ENCODE assay signal across 22 cellular contexts in genomic region chr7:147586526-147586925, GRCh38.
DNase-seq lines count a peak whose midpoint lies in the region; ATAC-seq, FAIRE-seq and TF ChIP-seq lines count a peak whose summit lies in the region.
"Had no signal": no experiment of that assay in that cellular context is flagged by ENCODE, and none has a peak within 500 bp of the region (broad histone marks: within the 10 kb centered on the region; RNA-seq: fewer than 3 reads in every experiment).

No MANE protein-coding gene starts in this region.

- H3K27ac ChIP-seq in GM23248 = no peak overlapping the region
- H3K27ac ChIP-seq in spleen = no peak overlapping the region
- no peak overlapping the region for H3K27ac ChIP-seq in pancreas
- H3K27ac ChIP-seq: left lung had no signal

- DNase-seq in GM23248 (peak; percentile 10), NCI-H1694 (lab: John Stamatoyannopoulos, UW) (peak; percentile 7), SK-N-DZ (ENCODE audit: low spot score) (peak; percentile 26), fibroblast of mammary gland (ENCODE audit: low read depth) (peak; percentile 12), spleen (no peak), pancreas (no peak)
- DNase-seq: activated CD4-positive, alpha-beta T cell treated with anti-CD3 and anti-CD28 coated beads, Interleukin-2, amount 50 U/mL, for 1 hour; anterior cingulate cortex; CD4-positive, alpha-beta T cell; central memory CD4-positive, alpha-beta T cell; DMS153; GF-D8; head of caudate nucleus; left lung; naive thymus-derived CD4-positive, alpha-beta T cell; NCI-H526 treated with DMSO at 0.1 percent for 48 hours; nucleus accumbens; trophoblast cell had no signal

- H3K9me2 ChIP-seq in GM23248 (ENCODE audit: insufficient read depth) = no peaks in the 10 kb centered on the region

- ATAC-seq in HG03520 (IDR thresholded peaks at IDR 0.05; ENCODE audit: unreplicated experiment) = no peak
- no peak for ATAC-seq in GM18502 (IDR thresholded peaks at IDR 0.05; ENCODE audit: poor library complexity, unreplicated experiment)
- ATAC-seq in pancreas = no peak
- ATAC-seq: activated naive CD4-positive, alpha-beta T cell treated with anti-CD3 and anti-CD28 coated beads, Interleukin-2, amount 50 U/mL, for 72 hours; left lung; naive thymus-derived CD4-positive, alpha-beta T cell had no signal

- no peak overlapping the region for H3K4me2 ChIP-seq in GM23248 (ENCODE audit: unreplicated experiment)

- no peaks in the 10 kb centered on the region for H3K27me3 ChIP-seq in GM23248 (replicated peaks; ENCODE audit: insufficient read depth)
- no peaks in the 10 kb centered on the region for H3K27me3 ChIP-seq in spleen (replicated peaks in 1 of 7)
- no peaks in the 10 kb centered on the region for H3K27me3 ChIP-seq in pancreas
- H3K27me3 ChIP-seq: left lung had no signal

- H4K20me1 ChIP-seq in GM23248 (ENCODE audit: insufficient read depth) = no peaks in the 10 kb centered on the region

- H3K4me3 ChIP-seq in GM23248 = no peak overlapping the region
- H3K4me3 ChIP-seq in fibroblast of mammary gland (ENCODE audit: control insufficient read depth, low read depth, low read length) = no peak overlapping the region
- no peak overlapping the region for H3K4me3 ChIP-seq in spleen
- H3K4me3 ChIP-seq in pancreas = no peak overlapping the region
- H3K4me3 ChIP-seq: left lung had no signal

- 25% methylated on average over 1 of the region's 1 CpG; no CpG with 5 or more reads in 1 of the 2 experiments for WGBS in GM23248 (ENCODE audit: low coverage in 1 of 2, low lambda C conversion rate in 2 of 2, missing lambda C conversion rate in 2 of 2), 2 experiments
- WGBS in spleen, 5 donors = 65 to 73% (median 67%) methylated on average over 1 of the region's 1 CpG
- 40 to 64% methylated on average over 1 of the region's 1 CpG for WGBS in pancreas, 2 donors

- no peaks in the 10 kb centered on the region for H3K9me3 ChIP-seq in GM23248 (ENCODE audit: low read depth)
- no peaks in the 10 kb centered on the region for H3K9me3 ChIP-seq in spleen
- H3K9me3 ChIP-seq in pancreas = no peaks in the 10 kb centered on the region
- H3K9me3 ChIP-seq: left lung had no signal

- H3K9ac ChIP-seq in GM23248 = no peak overlapping the region

- H3F3A ChIP-seq in GM23248 (ENCODE audit: insufficient read depth) = no peaks in the 10 kb centered on the region

- intact Hi-C loops in spleen (cut with DNase I; ENCODE audit: low total_unique reads) = no loop called here
- intact Hi-C loops in pancreas (cut with DNase I) = no loop called here

- H3K4me1 ChIP-seq in GM23248 (ENCODE audit: insufficient read depth) (no peaks in the 10 kb centered on the region), spleen (no peaks in the 10 kb centered on the region), pancreas (no peaks in the 10 kb centered on the region)
- H3K4me1 ChIP-seq: left lung had no signal

- no peak overlapping the region for H2AFZ ChIP-seq in GM23248

- TF ChIP-seq CTCF in fibroblast of mammary gland (conservative IDR thresholded peaks at IDR 0.05; ENCODE audit: control insufficient read depth, insufficient read depth, low read depth, low read length) (no peak), spleen (IDR thresholded peaks at IDR 0.05 in 8 of 11, conservative IDR thresholded peaks at IDR 0.05 in 3 of 11) (no peak), pancreas (IDR thresholded peaks at IDR 0.05) (no peak)

- H3K36me3 ChIP-seq in GM23248 (ENCODE audit: low read depth) (no peaks in the 10 kb centered on the region), spleen (no peaks in the 10 kb centered on the region), pancreas (no peaks in the 10 kb centered on the region)
- H3K36me3 ChIP-seq: left lung had no signal

- no peak for TF ChIP-seq POLR2A in spleen (IDR thresholded peaks at IDR 0.05)

- no peaks in the 10 kb centered on the region for H3K79me2 ChIP-seq in GM23248 (ENCODE audit: insufficient read depth)

- in situ Hi-C loops in GM23248 (cut with MboI) = no loop called here

- no peak for FAIRE-seq in pancreas (lab: Jason Lieb, UNC)
- FAIRE-seq: endothelial cell of umbilical vein had no signal

Comparison
In these comparisons a context has a peak if more than half of its experiments do, and no peak if none do; other contexts are left out.
1. DNase-seq: peak in GM23248 (single experiment), NCI-H1694 (single experiment), SK-N-DZ (single experiment) and fibroblast of mammary gland (single experiment); none in spleen (single experiment) and pancreas (0 of 6).